ENCODE assay signal across 24 cellular contexts in genomic region chr2:62343636-62344349, GRCh38.
DNase-seq lines count a peak whose midpoint lies in the region; ATAC-seq and TF ChIP-seq lines count a peak whose summit lies in the region.
"Had no signal": no experiment of that assay in that cellular context is flagged by ENCODE, and none has a peak within 500 bp of the region (broad histone marks: within the 10 kb centered on the region; RNA-seq: fewer than 3 reads in every experiment).

No MANE protein-coding gene starts in this region.

- 83% methylated on average over 5 of the region's 5 CpGs for WGBS in hepatocyte (ENCODE audit: low lambda C conversion rate, missing lambda C conversion rate)

- H3K4me3 ChIP-seq in hepatocyte: no peak overlapping the region
- H3K4me3 ChIP-seq: ascending aorta, esophagus muscularis mucosa, GM23248, MG63 had no signal

- TF ChIP-seq CTCF in Calu3 (IDR thresholded peaks at IDR 0.05; ENCODE audit: unreplicated experiment) (no peak), hepatocyte (IDR thresholded peaks at IDR 0.05; ENCODE audit: poor library complexity) (no peak), RWPE1 (conservative IDR thresholded peaks at IDR 0.05; ENCODE audit: low read depth) (no peak)

- peak overlapping the region; percentile 69 for H3K27ac Mint-ChIP-seq in Calu3 (ENCODE audit: unreplicated experiment)
- H3K27ac Mint-ChIP-seq: memory B cell, T-helper 17 cell had no signal

- H3K36me3 ChIP-seq in hepatocyte (replicated peaks; ENCODE audit: insufficient read depth, low read depth): no peaks in the 10 kb centered on the region
- H3K36me3 ChIP-seq: ascending aorta, esophagus muscularis mucosa, MG63 had no signal

- BruUV-seq in Calu3 (replicated peaks; lab: Mats Ljungman, UMichigan): no TSS peak

- H3K79me2 ChIP-seq in hepatocyte: no peaks in the 10 kb centered on the region

- H3K4me1 ChIP-seq in hepatocyte (ENCODE audit: insufficient read depth): peaks cover 12% of the 10 kb centered on the region
- H3K4me1 ChIP-seq: ascending aorta had no signal

- H3K9me3 Mint-ChIP-seq in Calu3 (ENCODE audit: low read depth, unreplicated experiment): no peaks in the 10 kb centered on the region
- H3K9me3 Mint-ChIP-seq: activated naive CD4-positive, alpha-beta T cell treated with anti-CD3 and anti-CD28 coated beads, Interleukin-2, amount 50 U/mL, for 24 hours; memory B cell; naive thymus-derived CD8-positive, alpha-beta T cell had no signal

- CTCF ChIA-PET in Calu3 (lab: Charles Lee): no interaction called here
- CTCF ChIA-PET in RWPE1 (lab: Yijun Ruan, JAX): no interaction called here

- H3K27ac ChIP-seq in hepatocyte: peak overlapping the region; percentile 30
- no peak overlapping the region for H3K27ac ChIP-seq in RWPE1
- H3K27ac ChIP-seq: ascending aorta, esophagus muscularis mucosa, GM23248 had no signal

- H3K9me2 ChIP-seq in hepatocyte (replicated peaks; ENCODE audit: insufficient read depth): no peaks in the 10 kb centered on the region

- H3K4me3 Mint-ChIP-seq in Calu3 (ENCODE audit: low read depth, unreplicated experiment): no peak overlapping the region
- H3K4me3 Mint-ChIP-seq: activated naive CD4-positive, alpha-beta T cell treated with anti-CD3 and anti-CD28 coated beads, Interleukin-2, amount 50 U/mL, for 24 hours; memory B cell; naive thymus-derived CD8-positive, alpha-beta T cell; T-helper 17 cell had no signal

- no peaks in the 10 kb centered on the region for H3K9me3 ChIP-seq in hepatocyte (ENCODE audit: low read depth)
- H3K9me3 ChIP-seq: ascending aorta, esophagus muscularis mucosa, MG63 had no signal

- peaks cover 10% of the 10 kb centered on the region for H3K36me3 Mint-ChIP-seq in Calu3 (ENCODE audit: insufficient read depth, unreplicated experiment)
- H3K36me3 Mint-ChIP-seq: activated naive CD4-positive, alpha-beta T cell treated with anti-CD3 and anti-CD28 coated beads, Interleukin-2, amount 50 U/mL, for 24 hours; memory B cell; naive thymus-derived CD8-positive, alpha-beta T cell had no signal

- intact Hi-C loops in Calu3 (cut with micrococcal nuclease; ENCODE audit: unreplicated experiment): loop anchor here (2.0 to 5.0 kb wide), 2 partner anchors 39 to 146 kb away; partner anchors contain the start of gene B3GNT2

- no peak overlapping the region for H3K4me2 ChIP-seq in hepatocyte

- H2AFZ ChIP-seq in hepatocyte: no peak overlapping the region
- H2AFZ ChIP-seq: GM23248 had no signal

- POLR2A ChIA-PET in RWPE1 (lab: Yijun Ruan, JAX; ENCODE audit: low non-redundant PET): interaction anchor here (0.6 kb wide), 1 partner anchor 102 kb away, joined by 8 read pairs; no protein-coding TSS in a partner anchor

- no peaks in the 10 kb centered on the region for H3K27me3 Mint-ChIP-seq in Calu3 (ENCODE audit: unreplicated experiment)
- H3K27me3 Mint-ChIP-seq: activated naive CD4-positive, alpha-beta T cell treated with anti-CD3 and anti-CD28 coated beads, Interleukin-2, amount 50 U/mL, for 24 hours; memory B cell; naive thymus-derived CD8-positive, alpha-beta T cell; T-helper 17 cell had no signal

- peaks cover 24% of the 10 kb centered on the region for H3K4me1 Mint-ChIP-seq in Calu3 (ENCODE audit: low read depth, unreplicated experiment)
- H3K4me1 Mint-ChIP-seq: activated naive CD4-positive, alpha-beta T cell treated with anti-CD3 and anti-CD28 coated beads, Interleukin-2, amount 50 U/mL, for 24 hours; T-helper 17 cell had no signal

- no peaks in the 10 kb centered on the region for H3K27me3 ChIP-seq in hepatocyte
- H3K27me3 ChIP-seq: ascending aorta, esophagus muscularis mucosa, MG63 had no signal

- ATAC-seq in HG02759 (IDR thresholded peaks at IDR 0.05; ENCODE audit: unreplicated experiment): no peak
- ATAC-seq in HG02798 (IDR thresholded peaks at IDR 0.05; ENCODE audit: poor library complexity, unreplicated experiment): no peak
- ATAC-seq: naive thymus-derived CD8-positive, alpha-beta T cell; Panc1; T-helper 17 cell had no signal

- peak; percentile 17 for DNase-seq in Calu3
- DNase-seq in NCI-H1436 treated with DMSO at 0.1 percent for 48 hours (lab: John Stamatoyannopoulos, UW): peak; percentile 8
- peak; percentile 17 for DNase-seq in OCI-M1 (lab: John Stamatoyannopoulos, UW)
- DNase-seq in hepatocyte (ENCODE audit: low spot score): no peak
- DNase-seq in RWPE1 (ENCODE audit: low spot score): no peak
- DNase-seq in activated CD4-positive, alpha-beta T cell treated with anti-CD3 and anti-CD28 coated beads for 4 hours: no peak
- DNase-seq: activated CD8-positive, alpha-beta memory T cell treated with anti-CD3 and anti-CD28 coated beads for 24 hours; AML-193; cerebellar nuclear complex; GDM1; MG63; naive thymus-derived CD8-positive, alpha-beta T cell; NCI-H2081 treated with DMSO at 0.1 percent for 48 hours; right cardiac atrium; stimulated activated CD4-positive, alpha-beta T cell treated with anti-CD3 and anti-CD28 coated beads, Interleukin-15, amount 100 ng/mL, for 24 hours; T-helper 17 cell had no signal

- H4K20me1 ChIP-seq in hepatocyte (ENCODE audit: insufficient read depth, poor library complexity, severe bottlenecking): no peaks in the 10 kb centered on the region

Comparison
In these comparisons a context has a peak if more than half of its experiments do, and no peak if none do; other contexts are left out.
1. DNase-seq: peak in Calu3 (single experiment), NCI-H1436 treated with DMSO at 0.1 percent for 48 hours (single experiment) and OCI-M1 (single experiment); none in hepatocyte (single experiment), RWPE1 (single experiment) and activated CD4-positive, alpha-beta T cell treated with anti-CD3 and anti-CD28 coated beads for 4 hours (0 of 2).